Comparison of ENCODE assay signal across 20 cellular contexts in genomic region chr9:29730096-29730621, GRCh38.
A peak's percentile ranks its signal among the peaks of the same experiment; 100 is the strongest.
DNase-seq lines count a peak whose midpoint lies in the region; ATAC-seq, FAIRE-seq and TF ChIP-seq lines count a peak whose summit lies in the region.
"Had no signal": no experiment of that assay in that cellular context is flagged by ENCODE, and none has a peak within 500 bp of the region (broad histone marks: within the 10 kb centered on the region; RNA-seq: fewer than 3 reads in every experiment).

No MANE protein-coding gene starts in this region.

- H2AFZ ChIP-seq in hepatocyte, result no peak overlapping the region
- H2AFZ ChIP-seq: GM23248 had no signal

- in situ Hi-C loops in Caki2 (cut with HindIII; ENCODE audit: low pct_unique_long_range_greater_than_20kb, low sequenced_read_pairs), result no loop called here

- no peak for ATAC-seq in GM21529 (IDR thresholded peaks at IDR 0.05; ENCODE audit: unreplicated experiment)
- ATAC-seq: A549, GM12878 had no signal

- H4K20me1 ChIP-seq in hepatocyte (ENCODE audit: insufficient read depth, poor library complexity, severe bottlenecking), result no peaks in the 10 kb centered on the region

- DNase-seq in Caki2 (ENCODE audit: low read depth) (peak; percentile 4), hepatocyte (ENCODE audit: low spot score) (peak; percentile 39), left kidney (ENCODE audit: low read depth, low spot score) (peak; percentile 17), small intestine (peak; percentile 2), SW480 (ENCODE audit: low spot score) (no peak), CD1c-positive myeloid dendritic cell (ENCODE audit: extremely low spot score) (no peak)
- DNase-seq: AML-193; CD4-positive, alpha-beta memory T cell; DMS 273 treated with DMSO at 0.1 percent for 48 hours; DMS53; DND-41; EL; GM23248 had no signal

- WGBS in hepatocyte (ENCODE audit: low lambda C conversion rate, missing lambda C conversion rate), result 47% methylated on average over 1 of the region's 1 CpG
- 9 to 30% (median 12%) methylated on average over 1 of the region's 1 CpG for WGBS in small intestine, 3 donors

- H3K36me3 ChIP-seq in hepatocyte (replicated peaks; ENCODE audit: insufficient read depth, low read depth) (no peaks in the 10 kb centered on the region), small intestine (ENCODE audit: control insufficient read depth in 2 of 2, insufficient read depth in 2 of 2, low read length in 2 of 2) (no peaks in the 10 kb centered on the region)
- H3K36me3 ChIP-seq: HAP-1 had no signal

- H3K4me2 ChIP-seq in hepatocyte, result no peak overlapping the region
- H3K4me2 ChIP-seq: A549 had no signal

- H3K9me2 ChIP-seq in hepatocyte (replicated peaks; ENCODE audit: insufficient read depth), result no peaks in the 10 kb centered on the region

- FAIRE-seq in small intestine (lab: Jason Lieb, UNC), result no peak
- FAIRE-seq: A549, GM12878, GM19239 had no signal

- H3K79me2 ChIP-seq in hepatocyte, result no peaks in the 10 kb centered on the region

- H3K27me3 ChIP-seq in hepatocyte, result no peaks in the 10 kb centered on the region
- no peaks in the 10 kb centered on the region for H3K27me3 ChIP-seq in small intestine (ENCODE audit: control insufficient read depth in 2 of 2, insufficient read depth in 2 of 2, low read length in 2 of 2)

- no peaks in the 10 kb centered on the region for H3K9me3 ChIP-seq in hepatocyte (ENCODE audit: low read depth)
- H3K9me3 ChIP-seq in small intestine (ENCODE audit: control insufficient read depth, low read depth), result no peaks in the 10 kb centered on the region
- H3K9me3 ChIP-seq: A549, HAP-1 had no signal

- H3K4me1 ChIP-seq in hepatocyte (ENCODE audit: insufficient read depth) (no peaks in the 10 kb centered on the region), small intestine (ENCODE audit: control insufficient read depth in 2 of 2, insufficient read depth in 1 of 2, low read depth in 1 of 2, low read length in 1 of 2) (no peaks in the 10 kb centered on the region)
- H3K4me1 ChIP-seq: A549, HAP-1 had no signal

- H3K27ac ChIP-seq in hepatocyte (peak overlapping the region; percentile 24), small intestine (ENCODE audit: low read depth in 1 of 2, low read length in 1 of 2) (no peak overlapping the region)
- H3K27ac ChIP-seq: 22Rv1, A549, C4-2B, GM23248 had no signal

- no peak for TF ChIP-seq CTCF in hepatocyte (IDR thresholded peaks at IDR 0.05; ENCODE audit: poor library complexity)

- H3K4me3 ChIP-seq in hepatocyte (no peak overlapping the region), small intestine (ENCODE audit: low read depth in 1 of 2, low read length in 2 of 2) (no peak overlapping the region)
- H3K4me3 ChIP-seq: A549, GM12878, GM23248, HAP-1 had no signal

Comparison
In these comparisons a context has a peak if more than half of its experiments do, and no peak if none do; other contexts are left out.
1. DNase-seq: peak in Caki2 (single experiment), hepatocyte (single experiment), left kidney (single experiment) and small intestine (single experiment); none in SW480 (single experiment) and CD1c-positive myeloid dendritic cell (single experiment).